Comparison of ENCODE assay signal across 19 cellular contexts in genomic region chr2:111062417-111062816, GRCh38. TPM values are rescaled to one million over a fixed set of nuclear protein-coding genes. Genes with fewer than 3 reads are reported as not detected.
A peak's percentile ranks its signal among the peaks of the same experiment; 100 is the strongest.
DNase-seq lines count a peak whose midpoint lies in the region; ATAC-seq and TF ChIP-seq lines count a peak whose summit lies in the region.
"Had no signal": no experiment of that assay in that cellular context is flagged by ENCODE, and none has a peak within 500 bp of the region (broad histone marks: within the 10 kb centered on the region; RNA-seq: fewer than 3 reads in every experiment).

No MANE protein-coding gene starts in this region.

- intact Hi-C loops in tibial artery (cut with DNase I; ENCODE audit: low total_unique reads) = no loop called here

- H3K27ac ChIP-seq in BLaER1 (no peak overlapping the region), Peyer's patch (no peak overlapping the region), tibial artery (no peak overlapping the region)
- H3K27ac ChIP-seq: neutrophil, tibial nerve, VCaP had no signal

- ATAC-seq in GM18873 (IDR thresholded peaks at IDR 0.05; ENCODE audit: low FRiP score, unreplicated experiment) = peak; percentile 51
- peak; percentile 54 for ATAC-seq in HG02678 (IDR thresholded peaks at IDR 0.05; ENCODE audit: unreplicated experiment)
- ATAC-seq in HG03575 (IDR thresholded peaks at IDR 0.05; ENCODE audit: extremely low read depth, insufficient number of reproducible peaks, low FRiP score, unreplicated experiment) = peak; percentile 44

- DNase-seq in anterior cingulate cortex (lab: John Stamatoyannopoulos, UW) (no peak), mucosa of gallbladder (ENCODE audit: low spot score) (no peak), Peyer's patch (no peak), tibial artery (no peak)
- DNase-seq: activated CD4-positive, alpha-beta T cell treated with anti-CD3 and anti-CD28 coated beads, Interleukin-2, amount 50 U/mL, for 1 hour; AML-193; DND-41; H9; mammary epithelial cell; NCI-H1417; NCI-H524; stimulated activated CD4-positive, alpha-beta T cell treated with anti-CD3 and anti-CD28 coated beads, Interleukin-2, amount 100 ng/mL, for 24 hours had no signal

- TF ChIP-seq CTCF in Peyer's patch (IDR thresholded peaks at IDR 0.05) = no peak
- no peak for TF ChIP-seq CTCF in tibial artery (IDR thresholded peaks at IDR 0.05)

- H3K4me1 ChIP-seq in BLaER1 = peaks cover 79% of the 10 kb centered on the region
- no peaks in the 10 kb centered on the region for H3K4me1 ChIP-seq in Peyer's patch
- no peaks in the 10 kb centered on the region for H3K4me1 ChIP-seq in tibial artery
- H3K4me1 ChIP-seq: tibial nerve had no signal

- H3K27me3 ChIP-seq in BLaER1 (no peaks in the 10 kb centered on the region), Peyer's patch (no peaks in the 10 kb centered on the region), tibial artery (no peaks in the 10 kb centered on the region)
- H3K27me3 ChIP-seq: neutrophil, tibial nerve had no signal

- 0 out of 2 replicates have a peak, but pooled peaks cover 2% of the 10 kb centered on the region for H4K20me1 ChIP-seq in BLaER1

- H3K9me3 ChIP-seq in BLaER1 (peaks cover 30% of the 10 kb centered on the region), Peyer's patch (no peaks in the 10 kb centered on the region), tibial artery (peaks cover 0 to 8% (median 6%) of the 10 kb centered on the region in 3 donors)
- H3K9me3 ChIP-seq: neutrophil had no signal

- no peak overlapping the region for H3K4me3 ChIP-seq in BLaER1
- H3K4me3 ChIP-seq in Peyer's patch = no peak overlapping the region
- H3K4me3 ChIP-seq in tibial artery = no peak overlapping the region
- H3K4me3 ChIP-seq: tibial nerve had no signal

- no peak for TF ChIP-seq POLR2A in Peyer's patch (IDR thresholded peaks at IDR 0.05)

- H3K9ac ChIP-seq in BLaER1 = no peak overlapping the region

- H3K4me2 ChIP-seq in BLaER1 = peak overlapping the region; percentile 47

- H3K36me3 ChIP-seq in BLaER1 (no peaks in the 10 kb centered on the region), Peyer's patch (no peaks in the 10 kb centered on the region), tibial artery (no peaks in the 10 kb centered on the region)
- H3K36me3 ChIP-seq: neutrophil, tibial nerve had no signal

RNA-seq across cellular contexts. Expression of gene BCL2L11, which starts 58.3 kb away (rescaled TPM):
- 19.1 TPM for total RNA-seq in mucosa of gallbladder
- total RNA-seq in Peyer's patch = 10 to 100 TPM; 35.9 to 98.1 (median 62.2) TPM
